ENCODE assay signal across 15 cellular contexts in the genomic region with DNA sequence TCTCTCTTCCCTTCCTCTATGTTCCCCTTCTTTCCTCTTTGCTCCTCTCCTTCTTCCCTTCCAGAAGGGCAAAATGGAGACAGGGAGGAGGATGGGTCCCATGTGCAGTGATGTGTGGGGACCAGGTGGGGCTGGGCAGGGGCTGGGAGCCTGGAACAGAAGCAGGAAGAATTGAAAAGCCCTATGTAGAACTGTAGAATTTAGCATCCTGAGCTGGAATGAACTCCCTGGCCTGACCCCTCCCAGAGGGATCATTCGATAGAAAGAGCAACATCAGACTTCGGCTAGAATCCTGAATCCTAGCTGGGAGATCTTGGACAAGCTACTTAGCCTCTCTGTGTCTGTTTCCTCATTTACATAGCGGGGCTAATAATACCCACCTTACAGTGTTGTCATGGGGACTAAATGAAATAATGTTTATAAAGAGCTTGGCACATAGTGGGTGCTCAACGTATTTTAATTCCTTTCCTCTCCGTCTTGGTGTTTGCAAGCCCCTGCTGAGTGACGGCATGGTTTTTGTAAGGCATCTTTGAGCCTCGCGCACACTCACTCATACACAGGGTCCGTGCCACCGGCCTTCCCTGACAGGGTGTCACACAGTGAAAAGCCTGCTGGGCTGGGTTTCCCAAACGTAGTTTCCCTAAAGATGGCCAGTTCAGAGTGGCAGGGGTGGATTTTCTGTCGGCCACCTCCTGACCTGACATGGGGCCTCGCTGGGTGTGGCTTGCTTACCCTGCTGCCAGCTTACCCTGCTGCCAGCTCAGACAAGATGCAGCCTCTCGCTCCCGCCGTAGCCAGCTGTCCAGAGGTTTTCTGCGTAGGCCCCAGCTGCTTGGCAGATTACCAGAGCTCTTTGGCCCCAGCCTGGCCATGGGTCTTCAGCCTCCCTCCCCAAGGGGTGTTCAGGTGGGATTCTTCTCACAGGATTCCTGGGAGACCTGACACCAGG. TPM values are rescaled to one million over a fixed set of nuclear protein-coding genes. Genes with fewer than 3 reads are reported as not detected.
DNase-seq lines count a peak whose midpoint lies in the region; ATAC-seq and TF ChIP-seq lines count a peak whose summit lies in the region.
"Had no signal": no experiment of that assay in that cellular context is flagged by ENCODE, and none has a peak within 500 bp of the region (broad histone marks: within the 10 kb centered on the region; RNA-seq: fewer than 3 reads in every experiment).

No MANE protein-coding gene starts in this region.

- TF ChIP-seq CTCF in GM23338 (conservative IDR thresholded peaks at IDR 0.05; ENCODE audit: low read depth in 2 of 2) (no peak), glutamatergic neuron (IDR thresholded peaks at IDR 0.05; ENCODE audit: partially characterized antibody, unreplicated experiment) (no peak), sigmoid colon (IDR thresholded peaks at IDR 0.05) (no peak)

- H3K4me3 ChIP-seq in GM23338, result peak overlapping the region; percentile 70; the same call in 1 of the 2 replicates
- peak overlapping the region in 1 of 4 donors; percentile 11 for H3K4me3 ChIP-seq in sigmoid colon

- H2AFZ ChIP-seq in GM23338, result no peak overlapping the region

- no peaks in the 10 kb centered on the region for H3K9me3 ChIP-seq in sigmoid colon

- H3K4me1 Mint-ChIP-seq in GM23338 (peaks cover 86% of the 10 kb centered on the region), glutamatergic neuron (ENCODE audit: low read depth, unreplicated experiment) (peaks cover 7% of the 10 kb centered on the region)

- H3K36me3 ChIP-seq in GM23338 (ENCODE audit: insufficient read depth), result no peaks in the 10 kb centered on the region
- no peaks in the 10 kb centered on the region for H3K36me3 ChIP-seq in sigmoid colon

- H3K27me3 Mint-ChIP-seq in GM23338 (ENCODE audit: insufficient read depth, low read depth, poor library complexity), result peaks cover 50% of the 10 kb centered on the region
- peaks cover 23% of the 10 kb centered on the region for H3K27me3 Mint-ChIP-seq in glutamatergic neuron (ENCODE audit: unreplicated experiment)

- no peak for DNase-seq in GM23338 (ENCODE audit: low spot score)
- peak; percentile 30 for DNase-seq in NCI-H524 treated with DMSO at 0.1 percent for 48 hours (lab: John Stamatoyannopoulos, UW)
- no peak for DNase-seq in glutamatergic neuron
- peak; percentile 76 for DNase-seq in sigmoid colon
- DNase-seq in CD1c-positive myeloid dendritic cell (ENCODE audit: extremely low spot score), result no peak
- DNase-seq in SW 1271 (lab: John Stamatoyannopoulos, UW), result no peak
- DNase-seq: activated CD4-positive, alpha-beta T cell treated with anti-CD3 and anti-CD28 coated beads for 48 hours; activated T-cell treated with anti-CD3 and anti-CD28 coated beads, Interleukin-2, amount 50 U/mL, for 24 hours; naive thymus-derived CD4-positive, alpha-beta T cell; NCI-H1694; OCI-M1 had no signal

- no peak overlapping the region for H3K27ac Mint-ChIP-seq in GM23338
- H3K27ac Mint-ChIP-seq in glutamatergic neuron (ENCODE audit: unreplicated experiment), result no peak overlapping the region
- H3K27ac Mint-ChIP-seq: activated T-cell treated with anti-CD3 and anti-CD28 coated beads, Interleukin-2, amount 50 U/mL, for 24 hours; dendritic cell treated with granulocyte-macrophage colony-stimulating factor and Interleukin-4, amounts not matched to agents 40 ng/mL and 50 ng/mL, for 4 days; IgD-negative memory B cell; naive thymus-derived CD4-positive, alpha-beta T cell; T-helper 1 cell treated with Interleukin-12 subunit alpha and Interleukin-12 subunit beta and Interleukin-4 antibody, amounts not matched to agents 30 μg/mL and 1 μg/mL, for 36 hours had no signal

- H3K27ac ChIP-seq in GM23338 (ENCODE audit: low read depth), result peak overlapping the region; percentile 58; the same call in 1 of the 2 replicates
- H3K27ac ChIP-seq in sigmoid colon, result peak overlapping the region; percentile 77 to 97 (median 88)

- ATAC-seq in GM23338 (no peak), HG02852 (IDR thresholded peaks at IDR 0.05; ENCODE audit: unreplicated experiment) (no peak)
- ATAC-seq: naive thymus-derived CD4-positive, alpha-beta T cell had no signal

- peaks cover 28% of the 10 kb centered on the region; the same call in 1 of the 2 replicates for H3K79me2 ChIP-seq in GM23338 (replicated peaks; ENCODE audit: insufficient read depth)

- H3K4me3 Mint-ChIP-seq in GM23338, result peak overlapping the region; percentile 80; the same call in 1 of the 3 replicates
- peak overlapping the region; percentile 68 for H3K4me3 Mint-ChIP-seq in glutamatergic neuron (ENCODE audit: unreplicated experiment)
- H3K4me3 Mint-ChIP-seq: activated T-cell treated with anti-CD3 and anti-CD28 coated beads, Interleukin-2, amount 50 U/mL, for 24 hours; dendritic cell treated with granulocyte-macrophage colony-stimulating factor and Interleukin-4, amounts not matched to agents 40 ng/mL and 50 ng/mL, for 4 days; IgD-negative memory B cell; naive thymus-derived CD4-positive, alpha-beta T cell; T-helper 1 cell treated with Interleukin-12 subunit alpha and Interleukin-12 subunit beta and Interleukin-4 antibody, amounts not matched to agents 30 μg/mL and 1 μg/mL, for 36 hours had no signal

- TF ChIP-seq POLR2A in sigmoid colon (IDR thresholded peaks at IDR 0.05), result no peak

- H3K27me3 ChIP-seq in GM23338 (ENCODE audit: insufficient read depth) (peaks cover 19% of the 10 kb centered on the region), sigmoid colon (no peaks in the 10 kb centered on the region)

- H3K4me1 ChIP-seq in GM23338 (ENCODE audit: insufficient read depth) (peaks cover 74% of the 10 kb centered on the region), sigmoid colon (peaks cover 0 to 78% (median 65%) of the 10 kb centered on the region in 4 donors)

- intact Hi-C loops in sigmoid colon (cut with DNase I), result loop anchor here (10.0 kb wide), 1 partner anchor 777 kb away; the partner anchor contains the start of gene DDX52

- H3K4me2 ChIP-seq in GM23338, result peak overlapping the region; percentile 84

- TF ChIP-seq EP300 in sigmoid colon (IDR thresholded peaks at IDR 0.05), result no peak

- H3K36me3 Mint-ChIP-seq in GM23338 (ENCODE audit: low read depth), result peaks cover 5% of the 10 kb centered on the region; the same call in 2 of the 3 replicates
- H3K36me3 Mint-ChIP-seq in glutamatergic neuron (ENCODE audit: unreplicated experiment), result no peaks in the 10 kb centered on the region
- H3K36me3 Mint-ChIP-seq: naive thymus-derived CD4-positive, alpha-beta T cell had no signal

- no peaks in the 10 kb centered on the region; the same call in 2 of the 3 replicates for H3K9me3 Mint-ChIP-seq in GM23338
- H3K9me3 Mint-ChIP-seq in glutamatergic neuron (ENCODE audit: unreplicated experiment), result peaks cover 2% of the 10 kb centered on the region
- H3K9me3 Mint-ChIP-seq: activated T-cell treated with anti-CD3 and anti-CD28 coated beads, Interleukin-2, amount 50 U/mL, for 24 hours; dendritic cell treated with granulocyte-macrophage colony-stimulating factor and Interleukin-4, amounts not matched to agents 40 ng/mL and 50 ng/mL, for 4 days; IgD-negative memory B cell; naive thymus-derived CD4-positive, alpha-beta T cell; T-helper 1 cell treated with Interleukin-12 subunit alpha and Interleukin-12 subunit beta and Interleukin-4 antibody, amounts not matched to agents 30 μg/mL and 1 μg/mL, for 36 hours had no signal

- 36 to 67% methylated on average over 17 of the region's 17 CpGs for WGBS in sigmoid colon, 2 donors

- H3F3A ChIP-seq in GM23338 (replicated peaks; ENCODE audit: low read depth), result peaks cover 25% of the 10 kb centered on the region; the same call in 1 of the 2 replicates

- no peaks in the 10 kb centered on the region for H4K20me1 ChIP-seq in GM23338 (replicated peaks; ENCODE audit: insufficient read depth)

- H3K9me2 ChIP-seq in GM23338 (ENCODE audit: insufficient read depth), result no peaks in the 10 kb centered on the region

RNA-seq across cellular contexts. Expression of gene ARHGAP23, which starts 6.1 kb away (rescaled TPM):
- total RNA-seq in GM23338 (2014; rRNA removed; shearing (Covaris generic)), result 116 and 150 TPM in 2 replicates
- polyA plus RNA-seq in GM23338 (2016; fragmentation: Nextera tagmentation; extraction: Ambion mirVana) (21.4 and 24.1 TPM in 2 replicates), sigmoid colon (1 to 10 TPM in 2 of 3 donors, under 1 TPM in 1; 0.69 to 9.8 (median 3.0) TPM)
- total RNA-seq in glutamatergic neuron (ENCODE audit: unreplicated experiment) (23.6 TPM), sigmoid colon (10 to 100 TPM; 11.2 to 42.1 (median 28.5) TPM)
- polyA plus RNA-seq: IgD-negative memory B cell; naive thymus-derived CD4-positive, alpha-beta T cell had no signal

Comparison
In these comparisons a context has a peak if more than half of its experiments do, and no peak if none do; other contexts are left out.
1. DNase-seq: peak in NCI-H524 treated with DMSO at 0.1 percent for 48 hours (single experiment) and sigmoid colon (single experiment); none in GM23338 (single experiment), glutamatergic neuron (single experiment), CD1c-positive myeloid dendritic cell (single experiment) and SW 1271 (0 of 2).